Comparison of ENCODE assay signal across 24 cellular contexts in genomic region chr2:163123526-163123925, GRCh38.
A peak's percentile ranks its signal among the peaks of the same experiment; 100 is the strongest.
DNase-seq lines count a peak whose midpoint lies in the region; ATAC-seq and TF ChIP-seq lines count a peak whose summit lies in the region.
"Had no signal": no experiment of that assay in that cellular context is flagged by ENCODE, and none has a peak within 500 bp of the region (broad histone marks: within the 10 kb centered on the region; RNA-seq: fewer than 3 reads in every experiment).

No MANE protein-coding gene starts in this region.

- TF ChIP-seq CTCF in upper lobe of right lung (IDR thresholded peaks at IDR 0.05) = no peak

- no peaks in the 10 kb centered on the region for H3K27me3 ChIP-seq in upper lobe of right lung
- H3K27me3 ChIP-seq: Peyer's patch, sigmoid colon, tibial nerve had no signal

- H3K9me3 ChIP-seq in upper lobe of right lung = no peaks in the 10 kb centered on the region
- H3K9me3 ChIP-seq: Peyer's patch, sigmoid colon, SK-N-SH, tibial nerve had no signal

- intact Hi-C loops in upper lobe of right lung (cut with DNase I) = no loop called here
- intact Hi-C loops in posterior vena cava (cut with DNase I) = no loop called here

- no peaks in the 10 kb centered on the region for H3K4me1 ChIP-seq in upper lobe of right lung
- H3K4me1 ChIP-seq: Peyer's patch, tibial nerve had no signal

- peak; percentile 58 for ATAC-seq in HG02973 (IDR thresholded peaks at IDR 0.05; ENCODE audit: unreplicated experiment)
- ATAC-seq in upper lobe of right lung = peak; percentile 24
- ATAC-seq in HG03571 (IDR thresholded peaks at IDR 0.05; ENCODE audit: unreplicated experiment) = no peak
- ATAC-seq in HG03045 (IDR thresholded peaks at IDR 0.05; ENCODE audit: unreplicated experiment) = no peak
- ATAC-seq: activated CD4-positive, alpha-beta T cell treated with anti-CD3 and anti-CD28 coated beads for 36 hours; activated CD8-positive, alpha-beta memory T cell treated with anti-CD3 and anti-CD28 coated beads, Interleukin-2, amount 10 ng/mL, durations not matched to agents 7 days and 5 days; activated naive CD8-positive, alpha-beta T cell treated with anti-CD3 and anti-CD28 coated beads, Interleukin-2, amount 50 U/mL, for 24 hours had no signal

- H3K27ac ChIP-seq in upper lobe of right lung = no peak overlapping the region
- H3K27ac ChIP-seq: Peyer's patch, sigmoid colon, tibial nerve had no signal

- H3K36me3 ChIP-seq in upper lobe of right lung = no peaks in the 10 kb centered on the region
- H3K36me3 ChIP-seq: Peyer's patch, sigmoid colon, tibial nerve had no signal

- DNase-seq in SIG-M5 treated with dmso at 0.1 percent for 504 hours (lab: John Stamatoyannopoulos, UW; ENCODE audit: unreplicated experiment) (peak; percentile 28), SIG-M5 (lab: John Stamatoyannopoulos, UW) (no peak), M059J (ENCODE audit: low read depth) (peak; percentile 44), upper lobe of right lung (no peak), posterior vena cava (ENCODE audit: low spot score) (no peak)
- DNase-seq: activated CD4-positive, alpha-beta T cell treated with anti-CD3 and anti-CD28 coated beads for 36 hours; activated CD8-positive, alpha-beta memory T cell treated with anti-CD3 and anti-CD28 coated beads, Interleukin-2, amount 10 ng/mL, durations not matched to agents 7 days and 5 days; activated naive CD8-positive, alpha-beta T cell treated with anti-CD3 and anti-CD28 coated beads, Interleukin-2, amount 50 U/mL, for 24 hours; C1 segment of cervical spinal cord; GF-D8; glutamatergic neuron; HFFc6; KG1; NCI-H1092; NCI-H2081 treated with DMSO at 0.1 percent for 48 hours; nucleus accumbens; Peyer's patch; sigmoid colon; SK-N-SH; stimulated activated naive CD4-positive, alpha-beta T cell had no signal

- no peak overlapping the region for H3K4me3 ChIP-seq in upper lobe of right lung
- H3K4me3 ChIP-seq: Peyer's patch, sigmoid colon, tibial nerve had no signal

Comparison
In these comparisons a context has a peak if more than half of its experiments do, and no peak if none do; other contexts are left out.
1. DNase-seq: peak in SIG-M5 treated with dmso at 0.1 percent for 504 hours (single experiment) and M059J (single experiment); none in SIG-M5 (single experiment), upper lobe of right lung (single experiment) and posterior vena cava (single experiment).
2. ATAC-seq: peak in HG02973 (single experiment) and upper lobe of right lung (single experiment); none in HG03571 (single experiment) and HG03045 (single experiment).